10 cellular contexts compared by ENCODE assay signal in the genomic region with DNA sequence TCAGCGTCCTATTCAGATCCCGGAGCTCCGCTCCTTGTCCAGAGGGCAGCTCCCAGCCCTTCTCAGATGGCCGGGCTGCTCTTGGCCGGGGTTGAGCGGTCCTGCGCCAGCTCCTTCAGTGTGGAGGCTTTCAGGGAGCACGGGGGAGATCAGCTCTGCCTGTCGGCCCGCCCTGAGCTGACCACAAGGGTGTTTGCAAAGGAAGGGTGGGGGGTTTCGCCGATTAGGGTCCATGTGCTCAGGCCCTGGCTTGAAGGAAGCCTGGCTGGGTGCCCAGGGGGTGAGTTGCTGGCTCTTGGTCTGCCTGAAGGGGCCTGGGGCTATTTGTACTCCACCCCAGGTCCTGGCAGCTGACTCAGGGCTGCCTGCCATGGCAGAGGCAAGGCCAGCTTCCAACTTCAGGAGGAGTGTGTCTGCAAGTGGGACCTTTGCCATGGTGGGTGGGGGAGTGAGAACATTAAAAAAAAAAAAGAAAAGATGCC.
A peak's percentile ranks its signal among the peaks of the same experiment; 100 is the strongest.
DNase-seq lines count a peak whose midpoint lies in the region; ATAC-seq and TF ChIP-seq lines count a peak whose summit lies in the region.
"Had no signal": no experiment of that assay in that cellular context is flagged by ENCODE, and none has a peak within 500 bp of the region (broad histone marks: within the 10 kb centered on the region; RNA-seq: fewer than 3 reads in every experiment).

No MANE protein-coding gene starts in this region.

- intact Hi-C loops in uterus (cut with DNase I; ENCODE audit: low total_unique reads): loop anchor here (10.0 kb wide), 1 partner anchor 255 kb away; a partner anchor contains a TSS

- no peak for ATAC-seq in HG03565 (IDR thresholded peaks at IDR 0.05; ENCODE audit: unreplicated experiment)
- ATAC-seq: activated naive CD4-positive, alpha-beta T cell treated with anti-CD3 and anti-CD28 coated beads, Interleukin-2, amount 50 U/mL, for 72 hours; naive thymus-derived CD4-positive, alpha-beta T cell had no signal

- H3K4me3 ChIP-seq in mucosa of stomach (ENCODE audit: low read length) (no peak overlapping the region), uterus (no peak overlapping the region)

- H3K9me3 ChIP-seq in mucosa of stomach (ENCODE audit: control insufficient read depth, low read length) (no peaks in the 10 kb centered on the region), uterus (no peaks in the 10 kb centered on the region)

- H3K27ac ChIP-seq in uterus: peak overlapping the region; percentile 82 to 91
- H3K27ac ChIP-seq: WERI-Rb-1 had no signal

- DNase-seq in RPMI7951 (ENCODE audit: low read depth) (peak; percentile 83), fibroblast of gingiva (ENCODE audit: low read depth) (peak; percentile 60), uterus (peak; percentile 76 to 77), NCI-H82 (lab: John Stamatoyannopoulos, UW) (no peak)
- no peak for DNase-seq in stimulated activated naive CD4-positive, alpha-beta T cell treated with Interleukin-2 at 50 U/mL for 16 hours (lab: John Stamatoyannopoulos, UW)
- DNase-seq: naive thymus-derived CD4-positive, alpha-beta T cell; WERI-Rb-1 had no signal

- H3K4me1 ChIP-seq in mucosa of stomach (ENCODE audit: control insufficient read depth, insufficient read depth, low read length) (peaks cover 31% of the 10 kb centered on the region), uterus (peaks cover 5 to 8% of the 10 kb centered on the region in 2 donors)

- no peak for TF ChIP-seq POLR2A in uterus (IDR thresholded peaks at IDR 0.05)

- no peaks in the 10 kb centered on the region for H3K36me3 ChIP-seq in mucosa of stomach (ENCODE audit: control insufficient read depth, insufficient read depth, low read length)
- no peaks in the 10 kb centered on the region for H3K36me3 ChIP-seq in uterus
- H3K36me3 ChIP-seq: WERI-Rb-1 had no signal

- H3K9ac ChIP-seq in mucosa of stomach (ENCODE audit: low read length): peak overlapping the region; percentile 13

- no peak for TF ChIP-seq CTCF in uterus (IDR thresholded peaks at IDR 0.05)

- H3K27me3 ChIP-seq in mucosa of stomach (ENCODE audit: control insufficient read depth, insufficient read depth, low read length) (no peaks in the 10 kb centered on the region), uterus (no peaks in the 10 kb centered on the region)

Comparison
In these comparisons a context has a peak if more than half of its experiments do, and no peak if none do; other contexts are left out.
1. DNase-seq: peak in RPMI7951 (single experiment), fibroblast of gingiva (single experiment) and uterus (2 of 2); none in stimulated activated naive CD4-positive, alpha-beta T cell treated with Interleukin-2 at 50 U/mL for 16 hours (single experiment) and NCI-H82 (single experiment).